In genomic region chr6:125002090-125002741, GRCh38 we compare ENCODE assay signal across 12 cellular contexts. TPM values are rescaled to one million over a fixed set of nuclear protein-coding genes. Genes with fewer than 3 reads are reported as not detected.
DNase-seq lines count a peak whose midpoint lies in the region; ATAC-seq, FAIRE-seq and TF ChIP-seq lines count a peak whose summit lies in the region.
"Had no signal": no experiment of that assay in that cellular context is flagged by ENCODE, and none has a peak within 500 bp of the region (broad histone marks: within the 10 kb centered on the region; RNA-seq: fewer than 3 reads in every experiment).

No MANE protein-coding gene starts in this region.

- H3K9ac ChIP-seq in IMR-90 (ENCODE audit: low read depth, low read length): peak overlapping the region; percentile 60

- H3K14ac ChIP-seq in IMR-90 (replicated peaks; ENCODE audit: low read depth, low read length): peak overlapping the region; percentile 63

- H4K91ac ChIP-seq in IMR-90 (ENCODE audit: insufficient read depth, low read depth, low read length): peak overlapping the region; percentile 56

- no peak for TF ChIP-seq POLR2A in A549 (IDR thresholded peaks at IDR 0.05; ENCODE audit: low read length)
- no peak for TF ChIP-seq POLR2A in IMR-90 (IDR thresholded peaks at IDR 0.05; ENCODE audit: low read depth, low read length)
- TF ChIP-seq POLR2A in GM12892 (IDR thresholded peaks at IDR 0.05; ENCODE audit: low read depth, low read length): no peak

- H3K56ac ChIP-seq in IMR-90 (ENCODE audit: extremely low read depth, insufficient read depth, low read length): no peak overlapping the region

- no peaks in the 10 kb centered on the region for H3K27me3 ChIP-seq in IMR-90 (ENCODE audit: control insufficient read depth, insufficient read depth, low read length)
- H3K27me3 ChIP-seq in ectodermal cell (ENCODE audit: control insufficient read depth, insufficient read depth, low read length, poor library complexity, severe bottlenecking): no peaks in the 10 kb centered on the region
- H3K27me3 ChIP-seq in muscle layer of duodenum (ENCODE audit: low read depth, low read length): no peaks in the 10 kb centered on the region

- peaks cover 34 to 47% of the 10 kb centered on the region in 2 experiments for H3K79me1 ChIP-seq in IMR-90 (ENCODE audit: low read depth in 1 of 2, low read length in 2 of 2)

- H2AK5ac ChIP-seq in IMR-90 (ENCODE audit: low read depth, low read length): peak overlapping the region; percentile 10; the same call in 1 of the 2 replicates

- H2BK120ac ChIP-seq in IMR-90 (ENCODE audit: low read depth, low read length): peak overlapping the region; percentile 20

- H4K5ac ChIP-seq in IMR-90 (ENCODE audit: low read depth, low read length): peak overlapping the region; percentile 37; the same call in 1 of the 2 replicates

- H2BK15ac ChIP-seq in IMR-90 (ENCODE audit: low read depth, low read length): peak overlapping the region; percentile 15; the same call in 1 of the 3 replicates

- H3K4me2 ChIP-seq in A549 (peak overlapping the region; percentile 75), IMR-90 (ENCODE audit: low read depth, low read length) (peak overlapping the region; percentile 69)

- peak overlapping the region; percentile 63 for H3K4ac ChIP-seq in IMR-90 (ENCODE audit: low read depth, low read length)

- no TSS peak for BruUV-seq in IMR-90 (replicated peaks; lab: Mats Ljungman, UMichigan)

- peak overlapping the region; percentile 54 for H2AFZ ChIP-seq in IMR-90 (replicated peaks; ENCODE audit: low read length, poor library complexity)

- H4K20me1 ChIP-seq in IMR-90 (ENCODE audit: insufficient read depth, low read length): no peaks in the 10 kb centered on the region; the same call in 1 of the 2 replicates

- peaks cover 8% of the 10 kb centered on the region; the same call in 1 of the 2 replicates for H3K9me1 ChIP-seq in IMR-90 (ENCODE audit: insufficient read depth, low read length)

- CTCF ChIA-PET in A549 (lab: Yijun Ruan, JAX) (no interaction called here), IMR-90 (lab: Yijun Ruan, JAX) (no interaction called here)

- no peak for TF ChIP-seq CTCF in A549 (IDR thresholded peaks at IDR 0.05)
- no peak for TF ChIP-seq CTCF in IMR-90 (conservative IDR thresholded peaks at IDR 0.05; ENCODE audit: low read depth, low read length)

- H3K23ac ChIP-seq in IMR-90 (ENCODE audit: low read depth, low read length): peak overlapping the region; percentile 74

- H4K8ac ChIP-seq in IMR-90 (ENCODE audit: low read depth in 2 of 2, low read length in 2 of 2): peak overlapping the region in 1 of 2 experiments; percentile 32; a peak in 2 of 4 replicates

- dilution Hi-C loops in IMR-90 (cut with HindIII; ENCODE audit: low sequenced_read_pairs, unreplicated experiment): no loop called here

- H2AK9ac ChIP-seq in IMR-90 (replicated peaks; ENCODE audit: low read depth, low read length, poor library complexity): peak overlapping the region; percentile 37

- no peaks in the 10 kb centered on the region for H3K9me3 ChIP-seq in A549
- peaks cover 3% of the 10 kb centered on the region; the same call in 1 of the 2 replicates for H3K9me3 ChIP-seq in IMR-90 (ENCODE audit: control insufficient read depth, insufficient read depth, low read length)
- H3K9me3 ChIP-seq in ectodermal cell (ENCODE audit: control insufficient read depth, low read length): no peaks in the 10 kb centered on the region
- H3K9me3 ChIP-seq in muscle layer of duodenum (ENCODE audit: control insufficient read depth in 1 of 2, low read length in 2 of 2): no peaks in the 10 kb centered on the region

- TF ChIP-seq RAD21 in A549 (conservative IDR thresholded peaks at IDR 0.05 in 1 of 2, IDR thresholded peaks at IDR 0.05 in 1 of 2) (no peak), IMR-90 (IDR thresholded peaks at IDR 0.05; ENCODE audit: low read length) (no peak)

- H3K4me1 ChIP-seq in A549 (peaks cover 71% of the 10 kb centered on the region), IMR-90 (ENCODE audit: control insufficient read depth, insufficient read depth, low read length) (peaks cover 7% of the 10 kb centered on the region), ectodermal cell (ENCODE audit: control insufficient read depth, insufficient read depth, low read length) (peaks cover 33% of the 10 kb centered on the region), muscle layer of duodenum (ENCODE audit: control insufficient read depth in 1 of 2, insufficient read depth in 2 of 2, low read length in 2 of 2) (peaks cover 5 to 9% of the 10 kb centered on the region in 2 donors)

- H3K36me3 ChIP-seq in IMR-90 (ENCODE audit: control insufficient read depth, insufficient read depth, low read length): peaks cover 3% of the 10 kb centered on the region
- no peaks in the 10 kb centered on the region for H3K36me3 ChIP-seq in ectodermal cell (ENCODE audit: control insufficient read depth, insufficient read depth, low read length)
- H3K36me3 ChIP-seq in muscle layer of duodenum (ENCODE audit: control insufficient read depth in 1 of 2, insufficient read depth in 2 of 2, low read length in 2 of 2): no peaks in the 10 kb centered on the region

- ATAC-seq in A549 (peak in 1 of 2 experiments; percentile 67; a peak in 3 of 6 replicates), IMR-90 (ENCODE audit: low read depth) (peak; percentile 75)
- ATAC-seq: natural killer cell treated with Interleukin-12 subunit alpha and Interleukin-12 subunit beta and Interleukin-15 and Interleukin-18, amount 100 ng/mL, for 72 hours had no signal

- H2BK20ac ChIP-seq in IMR-90 (ENCODE audit: low read depth, low read length): no peak overlapping the region; the same call in 1 of the 2 replicates

- no peak for DNase-seq in A549 (ENCODE audit: low read depth in 1 of 2, low spot score in 1 of 2)
- DNase-seq in IMR-90: peak; percentile 30
- DNase-seq in stimulated activated CD4-positive, alpha-beta T cell treated with anti-CD3 and anti-CD28 coated beads, Interleukin-4, amount 100 ng/mL, for 24 hours: no peak
- no peak for DNase-seq in NCI-H1105 treated with DMSO at 0.1 percent for 48 hours (lab: John Stamatoyannopoulos, UW)
- no peak for DNase-seq in GM12892 (ENCODE audit: insufficient read length)
- no peak for DNase-seq in SIG-M5 treated with dmso at 0.1 percent for 504 hours (lab: John Stamatoyannopoulos, UW; ENCODE audit: unreplicated experiment)
- DNase-seq: activated naive CD4-positive, alpha-beta T cell treated with Interleukin-2 at 50 U/mL for 16 hours; C1 segment of cervical spinal cord; NCI-H2227 treated with DMSO at 0.1 percent for 48 hours had no signal

- WGBS in A549 (ENCODE audit: missing lambda C conversion rate): 40% methylated on average over 11 of the region's 11 CpGs
- WGBS in IMR-90 (ENCODE audit: extremely low coverage in 2 of 2, insufficient read length in 1 of 2), 2 experiments: 54% methylated on average over 5 of the region's 11 CpGs; no CpG with 5 or more reads in 1 of the 2 experiments
- 60 to 64% methylated on average over 10 to 11 of the region's 11 CpGs for WGBS in ectodermal cell, 2 experiments

- no peak for TF ChIP-seq EP300 in A549 (IDR thresholded peaks at IDR 0.05)

- in situ Hi-C loops in IMR-90 (cut with MboI; ENCODE audit: low sequenced_read_pairs): no loop called here

- peak overlapping the region; percentile 47 to 69 for H3K27ac ChIP-seq in A549
- peak overlapping the region; percentile 76 for H3K27ac ChIP-seq in IMR-90 (ENCODE audit: insufficient read depth, low read length)
- H3K27ac ChIP-seq in ectodermal cell (ENCODE audit: insufficient read depth, low read depth, low read length, poor library complexity, severe bottlenecking): peak overlapping the region; percentile 88
- H3K27ac ChIP-seq in muscle layer of duodenum (ENCODE audit: low read length): peak overlapping the region; percentile 28

- intact Hi-C loops in IMR-90 (cut with micrococcal nuclease): no loop called here

- peak overlapping the region; percentile 32; the same call in 1 of the 2 replicates for H3K18ac ChIP-seq in IMR-90 (ENCODE audit: low read depth, low read length)

- peak overlapping the region; percentile 22 for H2BK5ac ChIP-seq in IMR-90 (ENCODE audit: low read depth, low read length, poor library complexity, severe bottlenecking)

- no peak for FAIRE-seq in A549 (lab: Jason Lieb, UNC)
- FAIRE-seq in GM12892 (lab: Jason Lieb, UNC): no peak

- POLR2A ChIA-PET in A549 (lab: Yijun Ruan, JAX) (no interaction called here), IMR-90 (lab: Charles Lee; ENCODE audit: unreplicated experiment) (interaction anchor here (1.1 kb wide), 1 partner anchor 12 kb away, joined by 3 read pairs; no protein-coding TSS in a partner anchor)

- peak overlapping the region; percentile 20 for H3K4me3 ChIP-seq in A549
- H3K4me3 ChIP-seq in IMR-90 (ENCODE audit: insufficient read depth, low read depth, low read length): peak overlapping the region; percentile 22; the same call in 1 of the 2 replicates
- no peak overlapping the region for H3K4me3 ChIP-seq in ectodermal cell (ENCODE audit: insufficient read depth, low read depth, low read length)
- peak overlapping the region; percentile 38 to 44 for H3K4me3 ChIP-seq in muscle layer of duodenum (ENCODE audit: low read depth in 1 of 2, low read length in 2 of 2)

TF ChIP-seq in A549, 52 proteins besides CTCF, POLR2A, EP300 and RAD21 (continues in another document):
- TF ChIP-seq BHLHE40 (IDR thresholded peaks at IDR 0.05; ENCODE audit: low read depth, low read length) (no peak), CBX8 (IDR thresholded peaks at IDR 0.05) (no peak), RCOR1 (IDR thresholded peaks at IDR 0.05; ENCODE audit: low read depth, low read length) (no peak), NPAS2 (CRISPR knock-in tag; IDR thresholded peaks at IDR 0.05; ENCODE audit: borderline replicate concordance) (no peak), ZSCAN20 (CRISPR knock-in tag; IDR thresholded peaks at IDR 0.05) (no peak)

TF ChIP-seq in IMR-90, 13 proteins besides CTCF, POLR2A, EP300 and RAD21 (continues in another document):
- no peak for TF ChIP-seq CHD1 (IDR thresholded peaks at IDR 0.05; ENCODE audit: low read depth, low read length)

RNA-seq across cellular contexts. Expression of gene RNF217, which starts 40.0 kb away (rescaled TPM):
- polyA plus RNA-seq in A549 (2011; rRNA removed): 20.0 and 22.3 TPM in 2 replicates
- 4.9 and 5.0 TPM in 2 replicates for polyA plus RNA-seq in A549 (2012; cell fraction: cytosol; rRNA removed)
- 3.7 and 6.1 TPM in 2 replicates for polyA plus RNA-seq in A549 (2012; cell fraction: nucleus; rRNA removed)
- polyA plus RNA-seq in A549 (2017; fragmentation: RNase III; extraction: RNeasy Plus Mini Kit Qiagen cat#74134 plus additional on column Dnase treatment): 4.7 to 9.9 TPM (median 5.7 TPM) in 3 replicates
- polyA minus RNA-seq in A549 (2011; rRNA and poly(A)+ RNA removed): 40.8 and 46.5 TPM in 2 replicates
- 16.7 and 20.4 TPM in 2 replicates for total RNA-seq in IMR-90 (2012; rRNA removed)
- polyA plus RNA-seq in IMR-90 (2012; rRNA removed): 11.7 TPM in 2 replicates
- 2.5 and 2.7 TPM in 2 replicates for polyA plus RNA-seq in IMR-90 (2012; cell fraction: cytosol; rRNA removed)
- 7.8 and 59.2 TPM in 2 replicates for polyA plus RNA-seq in IMR-90 (2012; cell fraction: nucleus; rRNA removed; ENCODE audit: low replicate concordance)
- polyA plus RNA-seq in ectodermal cell (2013, experiment 1 of 4): 13.3 TPM
- 12.0 TPM for polyA plus RNA-seq in ectodermal cell (2013, experiment 2 of 4)
- 10.8 TPM for polyA plus RNA-seq in ectodermal cell (2013, experiment 3 of 4)
- polyA plus RNA-seq in ectodermal cell (2013, experiment 4 of 4): 10.6 TPM
- not detected for polyA plus RNA-seq in GM12892 (2012; ENCODE audit: missing spikeins)

Comparison
In these comparisons a context has a peak if more than half of its experiments do, and no peak if none do; other contexts are left out.
1. H3K27ac ChIP-seq: peak in every context shown above with its lines; median percentile 88 in ectodermal cell; 76 in IMR-90; 58 in A549; 28 in muscle layer of duodenum.